Comparison of ENCODE assay signal across 21 cellular contexts in the genomic region with DNA sequence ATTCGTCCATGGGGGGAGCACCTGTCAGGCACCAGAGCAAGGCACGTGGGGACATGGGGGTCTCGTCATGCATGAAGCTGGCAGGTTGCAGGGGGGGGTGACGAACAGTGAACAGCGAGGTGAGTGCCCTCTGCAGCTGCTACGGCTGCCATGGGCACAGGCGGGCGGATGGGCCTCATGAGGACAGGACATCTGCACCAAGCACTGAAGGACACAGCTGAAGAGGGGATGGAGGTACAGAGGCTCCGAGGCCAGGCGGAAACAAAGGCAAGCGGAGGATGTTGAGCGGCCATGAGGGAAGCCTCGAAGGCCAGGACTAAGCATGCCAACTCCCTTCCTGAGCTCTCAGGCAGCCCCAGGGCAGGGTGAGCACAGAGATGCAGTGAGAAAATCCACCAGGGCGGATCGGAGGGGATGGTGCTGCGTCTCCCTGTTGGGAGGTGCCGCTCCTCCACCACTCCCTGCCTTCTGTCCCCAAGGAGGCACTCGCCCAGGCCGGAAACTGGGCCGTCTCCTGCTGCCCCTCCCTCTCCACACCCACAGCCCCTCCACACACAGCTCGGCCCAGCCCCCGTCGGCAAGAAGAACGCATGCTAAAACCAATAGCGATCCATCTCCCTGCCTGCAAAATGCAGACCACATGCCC. TPM values are rescaled to one million over a fixed set of nuclear protein-coding genes. Genes with fewer than 3 reads are reported as not detected.
DNase-seq lines count a peak whose midpoint lies in the region; ATAC-seq and TF ChIP-seq lines count a peak whose summit lies in the region.
"Had no signal": no experiment of that assay in that cellular context is flagged by ENCODE, and none has a peak within 500 bp of the region (broad histone marks: within the 10 kb centered on the region; RNA-seq: fewer than 3 reads in every experiment).

No MANE protein-coding gene starts in this region.

- WGBS in right cardiac atrium, result 68% methylated on average over 25 of the region's 25 CpGs
- 64 to 73% (median 69%) methylated on average over 23 to 25 of the region's 25 CpGs for WGBS in heart left ventricle, 4 donors

- H3K4me3 Mint-ChIP-seq in endothelial cell (ENCODE audit: unreplicated experiment) (peak overlapping the region; percentile 24), neural crest cell (no peak overlapping the region)
- H3K4me3 Mint-ChIP-seq: CD14-positive monocyte had no signal

- no peak for TF ChIP-seq POLR2A in heart left ventricle (IDR thresholded peaks at IDR 0.05)

- ATAC-seq in right cardiac atrium (no peak), heart left ventricle (no peak), GM21825 (IDR thresholded peaks at IDR 0.05; ENCODE audit: unreplicated experiment) (no peak), GM21786 (IDR thresholded peaks at IDR 0.05; ENCODE audit: unreplicated experiment) (no peak), GM21447 (IDR thresholded peaks at IDR 0.05; ENCODE audit: unreplicated experiment) (no peak)

- H3K27me3 Mint-ChIP-seq in endothelial cell (ENCODE audit: unreplicated experiment) (peaks cover 3% of the 10 kb centered on the region), neural crest cell (ENCODE audit: low read depth) (no peaks in the 10 kb centered on the region)

- H3K4me3 ChIP-seq in right cardiac atrium (ENCODE audit: low read length) (no peak overlapping the region), heart left ventricle (no peak overlapping the region)
- H3K4me3 ChIP-seq: MG63 had no signal

- no peaks in the 10 kb centered on the region for H3K36me3 ChIP-seq in heart left ventricle
- H3K36me3 ChIP-seq: MG63 had no signal

- H3K9me3 Mint-ChIP-seq in endothelial cell (ENCODE audit: unreplicated experiment) (peaks cover 4% of the 10 kb centered on the region), neural crest cell (peaks cover 3% of the 10 kb centered on the region)

- TF ChIP-seq CTCF in heart left ventricle (IDR thresholded peaks at IDR 0.05) (no peak), endothelial cell (IDR thresholded peaks at IDR 0.05; ENCODE audit: unreplicated experiment) (no peak), neural crest cell (conservative IDR thresholded peaks at IDR 0.05) (no peak)

- H3K4me1 Mint-ChIP-seq in endothelial cell (ENCODE audit: unreplicated experiment) (peaks cover 13% of the 10 kb centered on the region), neural crest cell (peaks cover 13% of the 10 kb centered on the region)
- H3K4me1 Mint-ChIP-seq: CD14-positive monocyte had no signal

- H3K9me3 ChIP-seq in right cardiac atrium (ENCODE audit: control insufficient read depth, low read length) (no peaks in the 10 kb centered on the region), heart left ventricle (peaks cover 0 to 3% (median 0%) of the 10 kb centered on the region in 12 donors)
- H3K9me3 ChIP-seq: MG63 had no signal

- DNase-seq in right cardiac atrium, result peak in 2 of 3 donors; percentile 32 to 47
- DNase-seq in heart left ventricle, result no peak
- no peak for DNase-seq in endothelial cell (ENCODE audit: low spot score)
- DNase-seq in neural crest cell (ENCODE audit: low read depth, low spot score), result no peak
- DNase-seq in NCI-H526 (lab: John Stamatoyannopoulos, UW), result no peak
- DNase-seq: 8988T, DMS79, Kasumi-1, MG63, NCI-H1417, NCI-H1694 treated with DMSO at 0.1 percent for 48 hours, NCI-H2081 treated with DMSO at 0.1 percent for 48 hours, NCI-H2171 treated with DMSO at 0.1 percent for 48 hours, NCI-H446, NCI-H526 treated with DMSO at 0.1 percent for 48 hours, OCI-M1, Right ventricle myocardium superior had no signal

- no peak overlapping the region for H3K27ac Mint-ChIP-seq in endothelial cell (ENCODE audit: unreplicated experiment)
- H3K27ac Mint-ChIP-seq in neural crest cell (ENCODE audit: unreplicated experiment), result peak overlapping the region; percentile 83

- no peak overlapping the region for H3K27ac ChIP-seq in right cardiac atrium (ENCODE audit: low read length)
- no peak overlapping the region for H3K27ac ChIP-seq in heart left ventricle

- H3K4me1 ChIP-seq in right cardiac atrium (ENCODE audit: control insufficient read depth, insufficient read depth, low read length) (no peaks in the 10 kb centered on the region), heart left ventricle (peaks cover 0 to 24% (median 2%) of the 10 kb centered on the region in 12 donors)

- H3K36me3 Mint-ChIP-seq in endothelial cell (ENCODE audit: low read depth, unreplicated experiment), result no peaks in the 10 kb centered on the region
- H3K36me3 Mint-ChIP-seq in neural crest cell (ENCODE audit: low read depth), result no peaks in the 10 kb centered on the region
- H3K36me3 Mint-ChIP-seq: CD14-positive monocyte had no signal

- intact Hi-C loops in right cardiac atrium (cut with DNase I), result no loop called here
- intact Hi-C loops in heart left ventricle (cut with DNase I), result no loop called here

- H3K27me3 ChIP-seq in right cardiac atrium (ENCODE audit: control insufficient read depth, insufficient read depth) (no peaks in the 10 kb centered on the region), heart left ventricle (no peaks in the 10 kb centered on the region)
- H3K27me3 ChIP-seq: MG63 had no signal

RNA-seq across cellular contexts. Expression of gene ABLIM2, which starts 24.6 kb away (rescaled TPM):
- total RNA-seq in right cardiac atrium (10 to 100 TPM in 2 of 4 donors, 1 to 10 TPM in 2; 6.2 to 17.4 (median 9.6) TPM), heart left ventricle (10 to 100 TPM; 14.3 to 25.8 (median 18.4) TPM), endothelial cell (ENCODE audit: unreplicated experiment) (0.74 TPM), neural crest cell (3.8 and 6.8 TPM in 2 replicates)
- polyA plus RNA-seq in right cardiac atrium (4.2 TPM), heart left ventricle (10 to 100 TPM; 11.1 to 27.9 TPM)
- polyA plus RNA-seq: CD14-positive monocyte had no signal

Comparison
In these comparisons a context has a peak if more than half of its experiments do, and no peak if none do; other contexts are left out.
1. DNase-seq: peak in right cardiac atrium (2 of 3); none in heart left ventricle (0 of 5), endothelial cell (single experiment), neural crest cell (single experiment) and NCI-H526 (0 of 2).